ENCODE assay signal across 12 cellular contexts in the genomic region with DNA sequence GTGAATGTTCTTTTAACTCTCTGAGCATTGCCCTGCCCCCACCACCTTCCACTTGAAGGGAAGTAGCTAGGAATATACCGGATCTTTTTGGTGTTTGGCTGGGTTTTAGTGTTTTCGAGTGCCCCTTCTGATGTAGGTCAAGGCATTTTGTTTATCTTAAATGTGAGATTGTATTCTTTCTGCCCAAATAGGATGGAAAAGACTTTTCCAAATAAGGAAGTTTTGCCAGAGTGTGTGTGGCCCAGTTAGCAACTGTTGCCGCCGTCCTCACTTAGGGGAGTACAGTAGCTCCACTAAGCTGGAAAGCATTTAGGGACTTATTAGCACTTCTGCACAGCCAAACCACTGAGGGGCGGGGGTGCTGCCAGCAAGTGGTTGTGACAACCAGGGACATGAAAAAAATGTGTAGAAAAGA. TPM values are rescaled to one million over a fixed set of nuclear protein-coding genes. Genes with fewer than 3 reads are reported as not detected.
DNase-seq lines count a peak whose midpoint lies in the region; ATAC-seq, FAIRE-seq and TF ChIP-seq lines count a peak whose summit lies in the region.
"Had no signal": no experiment of that assay in that cellular context is flagged by ENCODE, and none has a peak within 500 bp of the region (broad histone marks: within the 10 kb centered on the region; RNA-seq: fewer than 3 reads in every experiment).

No MANE protein-coding gene starts in this region.

- no peak for TF ChIP-seq RAD21 in liver (IDR thresholded peaks at IDR 0.05)
- no peak for TF ChIP-seq RAD21 in HepG2 (CRISPR knock-in tag; IDR thresholded peaks at IDR 0.05)

- TF ChIP-seq CTCF in liver (IDR thresholded peaks at IDR 0.05; ENCODE audit: low read depth, low read length, missing input control) (no peak), HepG2 (CRISPR knock-in tag; IDR thresholded peaks at IDR 0.05) (no peak), natural killer cell (IDR thresholded peaks at IDR 0.05) (no peak)

- CTCF ChIA-PET in HepG2 (lab: Yijun Ruan, JAX; ENCODE audit: low intra/inter-chr PET ratio, low total read pairs), result no interaction called here

- WGBS in liver, result 75% methylated on average over 5 of the region's 5 CpGs
- 44% methylated on average over 5 of the region's 5 CpGs for WGBS in HepG2 (ENCODE audit: low lambda C conversion rate)

- ATAC-seq in HepG2 (no peak), natural killer cell (peak; percentile 92 to 96 (median 92)), HG03460 (IDR thresholded peaks at IDR 0.05; ENCODE audit: unreplicated experiment) (no peak), GM18505 (IDR thresholded peaks at IDR 0.05; ENCODE audit: unreplicated experiment) (no peak), HG03139 (IDR thresholded peaks at IDR 0.05; ENCODE audit: unreplicated experiment) (no peak), GM18511 (IDR thresholded peaks at IDR 0.05; ENCODE audit: unreplicated experiment) (no peak)

- no TSS peak for BruUV-seq in HepG2 (replicated peaks; lab: Mats Ljungman, UMichigan)

- no peak for TF ChIP-seq EP300 in HepG2 (IDR thresholded peaks at IDR 0.05; ENCODE audit: low read depth in 2 of 2, low read length in 2 of 2)
- TF ChIP-seq EP300 in HepG2 (CRISPR knock-in tag; IDR thresholded peaks at IDR 0.05; ENCODE audit: borderline replicate concordance), result no peak

- H3K79me2 ChIP-seq in HepG2 (ENCODE audit: insufficient read depth, low read length), result no peaks in the 10 kb centered on the region

- no peaks in the 10 kb centered on the region for H3K36me3 ChIP-seq in liver (ENCODE audit: control insufficient read depth in 4 of 4, insufficient read depth in 3 of 4, low read depth in 1 of 4, low read length in 3 of 4)
- no peaks in the 10 kb centered on the region for H3K36me3 ChIP-seq in HepG2 (replicated peaks in 1 of 2; ENCODE audit: control insufficient read depth in 1 of 2, insufficient read depth in 2 of 2, low read length in 2 of 2)
- H3K36me3 ChIP-seq: BLaER1 had no signal

- no peak for FAIRE-seq in HepG2 (lab: Jason Lieb, UNC)
- FAIRE-seq: keratinocyte had no signal

- no peaks in the 10 kb centered on the region for H3K27me3 ChIP-seq in liver (ENCODE audit: control insufficient read depth in 4 of 4, insufficient read depth in 4 of 4, low read length in 3 of 4)
- H3K27me3 ChIP-seq in HepG2 (ENCODE audit: control insufficient read depth in 1 of 2, insufficient read depth in 2 of 2, low read length in 2 of 2), result no peaks in the 10 kb centered on the region; a peak in 1 of 5 replicates
- H3K27me3 ChIP-seq: BLaER1 had no signal

- no peaks in the 10 kb centered on the region for H3K36me3 Mint-ChIP-seq in natural killer cell

- no peak overlapping the region for H2AFZ ChIP-seq in HepG2 (ENCODE audit: low read length)

- H3K4me2 ChIP-seq in HepG2 (ENCODE audit: low read depth, low read length), result no peak overlapping the region
- H3K4me2 ChIP-seq: BLaER1 had no signal

- peaks cover 27 to 41% of the 10 kb centered on the region in 2 donors for H3K4me1 Mint-ChIP-seq in natural killer cell

- H3K9me3 ChIP-seq in liver (ENCODE audit: control insufficient read depth in 4 of 4, low read length in 3 of 4) (no peaks in the 10 kb centered on the region), HepG2 (ENCODE audit: low read length) (no peaks in the 10 kb centered on the region)
- H3K9me3 ChIP-seq: BLaER1 had no signal

- no peaks in the 10 kb centered on the region for H3K4me1 ChIP-seq in liver (ENCODE audit: control insufficient read depth in 4 of 4, insufficient read depth in 4 of 4, low read length in 3 of 4)
- peaks cover 28% of the 10 kb centered on the region for H3K4me1 ChIP-seq in HepG2 (ENCODE audit: insufficient read depth, low read length)

- intact Hi-C loops in HepG2 (cut with micrococcal nuclease; ENCODE audit: unreplicated experiment), result no loop called here
- intact Hi-C loops in natural killer cell (cut with micrococcal nuclease), result loop anchor here (1.0 to 2.0 kb wide), 2 partner anchors 12 to 25 kb away; no protein-coding TSS in a partner anchor

- H3K4me3 Mint-ChIP-seq in natural killer cell, result peak overlapping the region; percentile 71

- no peaks in the 10 kb centered on the region for H3K27me3 Mint-ChIP-seq in natural killer cell (ENCODE audit: low read depth in 2 of 2)

- H3K9ac ChIP-seq in liver (ENCODE audit: low read depth in 1 of 2, low read length in 2 of 2) (no peak overlapping the region), HepG2 (ENCODE audit: insufficient read depth, low read depth, low read length) (no peak overlapping the region)
- H3K9ac ChIP-seq: BLaER1 had no signal

- H3K27ac Mint-ChIP-seq in natural killer cell, result peak overlapping the region; percentile 59 to 86

- H4K20me1 ChIP-seq in HepG2 (ENCODE audit: insufficient read depth, low read length), result no peaks in the 10 kb centered on the region
- H4K20me1 ChIP-seq: BLaER1 had no signal

- H3K4me3 ChIP-seq in liver (ENCODE audit: low read depth in 1 of 3, low read length in 3 of 3) (no peak overlapping the region), HepG2 (replicated peaks in 1 of 3; ENCODE audit: insufficient read depth in 1 of 3, low read depth in 2 of 3, low read length in 3 of 3) (no peak overlapping the region)
- H3K4me3 ChIP-seq: BLaER1 had no signal

- TF ChIP-seq POLR2A in HepG2 (IDR thresholded peaks at IDR 0.05; ENCODE audit: insufficient read depth in 1 of 2, low read depth in 2 of 2, low read length in 2 of 2), result no peak
- TF ChIP-seq POLR2A in GM18505 (IDR thresholded peaks at IDR 0.05; ENCODE audit: borderline replicate concordance, extremely low read depth, insufficient read depth, insufficient read length), result no peak

- POLR2A ChIA-PET in HepG2 (lab: Yijun Ruan, JAX), result no interaction called here

- H3K27ac ChIP-seq in liver (ENCODE audit: low read depth in 1 of 2, low read length in 2 of 2) (no peak overlapping the region), HepG2 (ENCODE audit: extremely low read length, insufficient read depth, low read length) (no peak overlapping the region)
- H3K27ac ChIP-seq: BLaER1 had no signal

- DNase-seq in HepG2 (ENCODE audit: low spot score) (no peak), dermis blood vessel endothelial cell (peak; percentile 53), natural killer cell (peak; percentile 65)
- DNase-seq: activated CD8-positive, alpha-beta memory T cell treated with anti-CD3 and anti-CD28 coated beads, Interleukin-2, amount 50 U/mL, for 48 hours; NCI-H1694 treated with DMSO at 0.1 percent for 48 hours had no signal

- no peaks in the 10 kb centered on the region for H3K9me3 Mint-ChIP-seq in natural killer cell

- in situ Hi-C loops in HepG2 (cut with HindIII; ENCODE audit: extremely low pct_ligation_motif_present, low pct_unique_long_range_greater_than_20kb), result no loop called here

RNA-seq across cellular contexts. Expression of gene VCL, which starts 29.8 kb away (rescaled TPM):
- 10 to 100 TPM; 20.6 to 37.8 TPM for total RNA-seq in liver
- 10 to 100 TPM in 1 of 2 donors, 1 to 10 TPM in 1; 4.3 to 14.0 TPM for polyA plus RNA-seq in liver
- total RNA-seq in HepG2 (2016; rRNA removed; fragmentation: Illumina TruSeq; extraction: Trizol), result 23.7 and 26.9 TPM in 2 replicates
- total RNA-seq in HepG2 (2016; cell fraction: cytosol; rRNA removed; fragmentation: Illumina TruSeq; extraction: Trizol; ENCODE audit: low read depth), result 1.3 and 2.3 TPM in 2 replicates
- 20.6 and 25.2 TPM in 2 replicates for total RNA-seq in HepG2 (2016; cell fraction: insoluble cytoplasmic fraction; rRNA removed; fragmentation: Illumina TruSeq; extraction: Trizol)
- total RNA-seq in HepG2 (2016; cell fraction: membrane; rRNA removed; fragmentation: Illumina TruSeq; extraction: Trizol), result 4.6 and 6.2 TPM in 2 replicates
- 28.7 and 35.3 TPM in 2 replicates for total RNA-seq in HepG2 (2016; cell fraction: nucleus; rRNA removed; fragmentation: Illumina TruSeq; extraction: Trizol)
- polyA plus RNA-seq in HepG2 (2011; rRNA removed), result 15.9 and 17.3 TPM in 2 replicates
- 7.7 and 9.9 TPM in 2 replicates for polyA plus RNA-seq in HepG2 (2011; cell fraction: cytosol; rRNA removed)
- polyA plus RNA-seq in HepG2 (2011; cell fraction: nucleus; rRNA removed), result 14.7 and 14.8 TPM in 2 replicates
- 10.9 and 12.0 TPM in 2 replicates for polyA plus RNA-seq in HepG2 (2012)
- 0.78 and 0.81 TPM in 2 replicates for polyA plus RNA-seq in HepG2 (2016; cell fraction: cytosol; fragmentation: Illumina TruSeq; extraction: Trizol; ENCODE audit: low read depth)
- 12.1 and 14.0 TPM in 2 replicates for polyA plus RNA-seq in HepG2 (2016; cell fraction: insoluble cytoplasmic fraction; fragmentation: Illumina TruSeq; extraction: Trizol; ENCODE audit: low read depth)
- 1.8 and 2.1 TPM in 2 replicates for polyA plus RNA-seq in HepG2 (2016; cell fraction: membrane; fragmentation: Illumina TruSeq; extraction: Trizol; ENCODE audit: low read depth)
- 22.1 and 22.9 TPM in 2 replicates for polyA plus RNA-seq in HepG2 (2016; cell fraction: nucleus; fragmentation: Illumina TruSeq; extraction: Trizol; ENCODE audit: insufficient read depth, low read depth)
- polyA minus RNA-seq in HepG2 (2011; rRNA and poly(A)+ RNA removed; ENCODE audit: low replicate concordance), result 29.5 and 80.4 TPM in 2 replicates
- 14.3 and 18.8 TPM in 2 replicates for polyA minus RNA-seq in HepG2 (2011; cell fraction: cytosol; rRNA and poly(A)+ RNA removed)
- 39.1 and 52.5 TPM in 2 replicates for polyA minus RNA-seq in HepG2 (2011; cell fraction: nucleus; rRNA and poly(A)+ RNA removed)
- 107 and 163 TPM in 2 replicates for total RNA-seq in dermis blood vessel endothelial cell
- total RNA-seq in natural killer cell, result 100 to 1,000 TPM; 121 to 145 (median 122) TPM

RNA-seq across cellular contexts. Expression of gene PLAU, which starts 57.2 kb away (rescaled TPM):
- total RNA-seq in liver (1 to 10 TPM in 1 of 2 donors, under 1 TPM in 1; 0.67 to 1.0 TPM), HepG2 (2016; rRNA removed; fragmentation: Illumina TruSeq; extraction: Trizol) (4.8 and 11.2 TPM in 2 replicates), dermis blood vessel endothelial cell (13.4 and 13.8 TPM in 2 replicates), natural killer cell (1 to 10 TPM in 1 of 3 donors, under 1 TPM in 2; 0.12 to 1.6 (median 0.32) TPM)
- polyA plus RNA-seq in liver (under 1 TPM; 0.40 to 0.91 TPM), HepG2 (2011; rRNA removed) (0.37 and 0.45 TPM in 2 replicates)
- 1.9 and 6.6 TPM in 2 replicates for total RNA-seq in HepG2 (2016; cell fraction: cytosol; rRNA removed; fragmentation: Illumina TruSeq; extraction: Trizol; ENCODE audit: low read depth)
- total RNA-seq in HepG2 (2016; cell fraction: insoluble cytoplasmic fraction; rRNA removed; fragmentation: Illumina TruSeq; extraction: Trizol), result 5.2 and 16.9 TPM in 2 replicates
- total RNA-seq in HepG2 (2016; cell fraction: membrane; rRNA removed; fragmentation: Illumina TruSeq; extraction: Trizol), result 4.7 and 7.7 TPM in 2 replicates
- total RNA-seq in HepG2 (2016; cell fraction: nucleus; rRNA removed; fragmentation: Illumina TruSeq; extraction: Trizol), result 9.1 and 18.5 TPM in 2 replicates
- 0.39 and 0.50 TPM in 2 replicates for polyA plus RNA-seq in HepG2 (2011; cell fraction: cytosol; rRNA removed)
- polyA plus RNA-seq in HepG2 (2011; cell fraction: nucleus; rRNA removed), result 0.51 and 0.62 TPM in 2 replicates
- polyA plus RNA-seq in HepG2 (2012), result 0.13 and 0.16 TPM in 2 replicates
- 1.0 and 2.5 TPM in 2 replicates for polyA plus RNA-seq in HepG2 (2016; cell fraction: cytosol; fragmentation: Illumina TruSeq; extraction: Trizol; ENCODE audit: low read depth)
- polyA plus RNA-seq in HepG2 (2016; cell fraction: insoluble cytoplasmic fraction; fragmentation: Illumina TruSeq; extraction: Trizol; ENCODE audit: low read depth), result 4.9 and 5.1 TPM in 2 replicates
- polyA plus RNA-seq in HepG2 (2016; cell fraction: membrane; fragmentation: Illumina TruSeq; extraction: Trizol; ENCODE audit: low read depth), result 2.7 and 3.5 TPM in 2 replicates
- 18.1 and 26.1 TPM in 2 replicates for polyA plus RNA-seq in HepG2 (2016; cell fraction: nucleus; fragmentation: Illumina TruSeq; extraction: Trizol; ENCODE audit: insufficient read depth, low read depth)
- 0.10 and 5.1 TPM in 2 replicates for polyA minus RNA-seq in HepG2 (2011; rRNA and poly(A)+ RNA removed; ENCODE audit: low replicate concordance)
- polyA minus RNA-seq in HepG2 (2011; cell fraction: cytosol; rRNA and poly(A)+ RNA removed), result not detected in 2 replicates
- polyA minus RNA-seq in HepG2 (2011; cell fraction: nucleus; rRNA and poly(A)+ RNA removed), result 0.13 TPM in 1 of 2 replicates, not detected in the other

Comparison
In these comparisons a context has a peak if more than half of its experiments do, and no peak if none do; other contexts are left out.
1. ATAC-seq: peak in natural killer cell (3 of 3); none in HepG2 (single experiment), HG03460 (single experiment), GM18505 (single experiment), HG03139 (single experiment) and GM18511 (single experiment).